24 cellular contexts compared by ENCODE assay signal in genomic region chr15:84839714-84840113, GRCh38. TPM values are rescaled to one million over a fixed set of nuclear protein-coding genes. Genes with fewer than 3 reads are reported as not detected.
DNase-seq lines count a peak whose midpoint lies in the region; ATAC-seq, FAIRE-seq and TF ChIP-seq lines count a peak whose summit lies in the region.
"Had no signal": no experiment of that assay in that cellular context is flagged by ENCODE, and none has a peak within 500 bp of the region (broad histone marks: within the 10 kb centered on the region; RNA-seq: fewer than 3 reads in every experiment).

No MANE protein-coding gene starts in this region.

- H3K36me3 ChIP-seq in endothelial cell of umbilical vein (ENCODE audit: control insufficient read depth in 2 of 2, extremely low read depth in 1 of 2, insufficient read depth in 2 of 2, low read length in 2 of 2): peaks cover 0 to 25% of the 10 kb centered on the region in 2 experiments
- peaks cover 0 to 13% (median 4%) of the 10 kb centered on the region in 5 donors for H3K36me3 ChIP-seq in subcutaneous abdominal adipose tissue (ENCODE audit: control insufficient read depth in 5 of 5, insufficient read depth in 5 of 5, low read length in 5 of 5)
- H3K36me3 ChIP-seq: colonic mucosa, left lung, neural progenitor cell had no signal

- peaks cover 3% of the 10 kb centered on the region for H3K27me3 Mint-ChIP-seq in activated CD8-positive, alpha-beta memory T cell treated with anti-CD3 and anti-CD28 coated beads, Interleukin-2, amount 10 ng/mL, durations not matched to agents 7 days and 5 days
- peaks cover 5% of the 10 kb centered on the region for H3K27me3 Mint-ChIP-seq in activated CD4-positive, alpha-beta memory T cell treated with anti-CD3 and anti-CD28 coated beads for 36 hours
- H3K27me3 Mint-ChIP-seq: activated naive CD8-positive, alpha-beta T cell treated with anti-CD3 and anti-CD28 coated beads for 36 hours had no signal

- H3K9me1 ChIP-seq in endothelial cell of umbilical vein (replicated peaks; ENCODE audit: control insufficient read depth, extremely low read depth, insufficient read depth, low read length): no peaks in the 10 kb centered on the region

- BruUV-seq in endothelial cell of umbilical vein (replicated peaks; lab: Mats Ljungman, UMichigan): TSS peak; percentile 45

- POLR2A ChIA-PET in endothelial cell of umbilical vein (lab: Charles Lee): no interaction called here
- POLR2A ChIA-PET in activated CD4-positive, alpha-beta memory T cell treated with anti-CD3 and anti-CD28 coated beads for 36 hours (lab: Charles Lee): no interaction called here

- CTCF ChIA-PET in activated CD8-positive, alpha-beta memory T cell treated with anti-CD3 and anti-CD28 coated beads, Interleukin-2, amount 10 ng/mL, durations not matched to agents 7 days and 5 days (lab: Charles Lee): no interaction called here
- CTCF ChIA-PET in endothelial cell of umbilical vein (lab: Charles Lee): no interaction called here
- CTCF ChIA-PET in activated CD4-positive, alpha-beta memory T cell treated with anti-CD3 and anti-CD28 coated beads for 36 hours (lab: Charles Lee): no interaction called here

- H3K4me1 ChIP-seq in endothelial cell of umbilical vein (ENCODE audit: control insufficient read depth, extremely low read depth, insufficient read depth, low read length) (no peaks in the 10 kb centered on the region), subcutaneous abdominal adipose tissue (ENCODE audit: control insufficient read depth in 5 of 5, insufficient read depth in 5 of 5, low read length in 5 of 5) (peaks cover 0 to 38% (median 30%) of the 10 kb centered on the region in 5 donors)
- H3K4me1 ChIP-seq: neural progenitor cell had no signal

- no peaks in the 10 kb centered on the region for H3K79me2 ChIP-seq in endothelial cell of umbilical vein (ENCODE audit: control insufficient read depth, insufficient read depth, low read length)

- H3K4me1 Mint-ChIP-seq in activated CD8-positive, alpha-beta memory T cell treated with anti-CD3 and anti-CD28 coated beads, Interleukin-2, amount 10 ng/mL, durations not matched to agents 7 days and 5 days: no peaks in the 10 kb centered on the region
- no peaks in the 10 kb centered on the region for H3K4me1 Mint-ChIP-seq in activated CD4-positive, alpha-beta memory T cell treated with anti-CD3 and anti-CD28 coated beads for 36 hours (ENCODE audit: low read depth)
- H3K4me1 Mint-ChIP-seq: activated naive CD8-positive, alpha-beta T cell treated with anti-CD3 and anti-CD28 coated beads for 36 hours; neural progenitor cell had no signal

- TF ChIP-seq POLR2A in endothelial cell of umbilical vein (IDR thresholded peaks at IDR 0.05; ENCODE audit: low read depth, low read length): no peak

- no peaks in the 10 kb centered on the region for H3K36me3 Mint-ChIP-seq in activated CD8-positive, alpha-beta memory T cell treated with anti-CD3 and anti-CD28 coated beads, Interleukin-2, amount 10 ng/mL, durations not matched to agents 7 days and 5 days
- no peaks in the 10 kb centered on the region for H3K36me3 Mint-ChIP-seq in activated CD4-positive, alpha-beta memory T cell treated with anti-CD3 and anti-CD28 coated beads for 36 hours
- H3K36me3 Mint-ChIP-seq: activated naive CD8-positive, alpha-beta T cell treated with anti-CD3 and anti-CD28 coated beads for 36 hours; brain; CD14-positive monocyte; neural progenitor cell had no signal

- H3K27me3 ChIP-seq in endothelial cell of umbilical vein (ENCODE audit: control insufficient read depth in 2 of 2, insufficient read depth in 2 of 2, low read length in 2 of 2): no peaks in the 10 kb centered on the region
- H3K27me3 ChIP-seq in subcutaneous abdominal adipose tissue (ENCODE audit: control insufficient read depth in 5 of 5, insufficient read depth in 4 of 5, low read length in 5 of 5): no peaks in the 10 kb centered on the region
- H3K27me3 ChIP-seq: colonic mucosa, left lung, neural progenitor cell had no signal

- no peak for FAIRE-seq in endothelial cell of umbilical vein (lab: Jason Lieb, UNC)
- FAIRE-seq: D721Med had no signal

- H4K20me1 ChIP-seq in endothelial cell of umbilical vein (replicated peaks; ENCODE audit: control insufficient read depth, extremely low read depth, insufficient read depth, low read length): no peaks in the 10 kb centered on the region

- H3K9me3 ChIP-seq in endothelial cell of umbilical vein (replicated peaks; ENCODE audit: control insufficient read depth, insufficient read depth, low read length): no peaks in the 10 kb centered on the region
- H3K9me3 ChIP-seq in subcutaneous abdominal adipose tissue (ENCODE audit: control insufficient read depth in 5 of 5, low read length in 5 of 5): no peaks in the 10 kb centered on the region
- H3K9me3 ChIP-seq: colonic mucosa, left lung had no signal

- no peak overlapping the region for H3K4me3 ChIP-seq in endothelial cell of umbilical vein (replicated peaks in 1 of 3; ENCODE audit: insufficient read depth in 1 of 3, low read depth in 1 of 3, low read length in 3 of 3)
- H3K4me3 ChIP-seq in subcutaneous abdominal adipose tissue (ENCODE audit: low read depth in 1 of 5, low read length in 5 of 5): no peak overlapping the region
- H3K4me3 ChIP-seq: colonic mucosa, GM23248, left lung, neural progenitor cell had no signal

- no peak overlapping the region for H2AFZ ChIP-seq in endothelial cell of umbilical vein (ENCODE audit: low read depth, low read length)
- H2AFZ ChIP-seq: GM23248, neural progenitor cell had no signal

- intact Hi-C loops in endothelial cell of umbilical vein (cut with micrococcal nuclease): no loop called here
- intact Hi-C loops in activated CD4-positive, alpha-beta memory T cell treated with anti-CD3 and anti-CD28 coated beads for 36 hours (cut with micrococcal nuclease): no loop called here

- DNase-seq in activated CD8-positive, alpha-beta memory T cell treated with anti-CD3 and anti-CD28 coated beads, Interleukin-2, amount 10 ng/mL, durations not matched to agents 7 days and 5 days: peak; percentile 27
- DNase-seq in endothelial cell of umbilical vein (ENCODE audit: low read depth, low spot score): no peak
- DNase-seq in mesenteric fat pad (ENCODE audit: low spot score): peak; percentile 87
- no peak for DNase-seq in activated CD4-positive, alpha-beta memory T cell treated with anti-CD3 and anti-CD28 coated beads for 36 hours
- DNase-seq in NCI-H748 treated with DMSO at 0.1 percent for 48 hours (lab: John Stamatoyannopoulos, UW): no peak
- DNase-seq: activated naive CD8-positive, alpha-beta T cell treated with anti-CD3 and anti-CD28 coated beads for 36 hours; colonic mucosa; NCI-H2081; NK-92 treated with Interleukin-12 subunit alpha and Interleukin-12 subunit beta, amount 100 ng/mL, for 24 hours; stimulated activated naive CD8-positive, alpha-beta T cell treated with anti-CD3 and anti-CD28 coated beads, Interleukin-15, amount 100 ng/mL, for 72 hours; T-helper 1 cell had no signal

- H3K27ac ChIP-seq in endothelial cell of umbilical vein (ENCODE audit: insufficient read depth, low read depth, low read length): no peak overlapping the region
- H3K27ac ChIP-seq in subcutaneous abdominal adipose tissue (ENCODE audit: low read depth, low read length): peak overlapping the region; percentile 96
- H3K27ac ChIP-seq: GM23248, neural progenitor cell had no signal

- TF ChIP-seq CTCF in endothelial cell of umbilical vein (IDR thresholded peaks at IDR 0.05; ENCODE audit: extremely low read depth in 1 of 2, insufficient read depth in 1 of 2, low read depth in 1 of 2, low read length in 2 of 2): no peak

- no peaks in the 10 kb centered on the region for H3K9me3 Mint-ChIP-seq in activated CD8-positive, alpha-beta memory T cell treated with anti-CD3 and anti-CD28 coated beads, Interleukin-2, amount 10 ng/mL, durations not matched to agents 7 days and 5 days (ENCODE audit: low read depth)
- no peaks in the 10 kb centered on the region for H3K9me3 Mint-ChIP-seq in activated CD4-positive, alpha-beta memory T cell treated with anti-CD3 and anti-CD28 coated beads for 36 hours
- H3K9me3 Mint-ChIP-seq: activated naive CD8-positive, alpha-beta T cell treated with anti-CD3 and anti-CD28 coated beads for 36 hours; brain; neural progenitor cell; stimulated activated naive CD8-positive, alpha-beta T cell treated with anti-CD3 and anti-CD28 coated beads, Interleukin-15, amount 100 ng/mL, for 72 hours had no signal

- H3K4me2 ChIP-seq in endothelial cell of umbilical vein (ENCODE audit: insufficient read depth, low read length): no peak overlapping the region
- H3K4me2 ChIP-seq: neural progenitor cell had no signal

- H3K9ac ChIP-seq in endothelial cell of umbilical vein (replicated peaks; ENCODE audit: extremely low read depth, insufficient read depth, low read length): no peak overlapping the region
- peak overlapping the region in 1 of 5 donors; percentile 74 for H3K9ac ChIP-seq in subcutaneous abdominal adipose tissue (ENCODE audit: low read length in 5 of 5)
- H3K9ac ChIP-seq: neural progenitor cell had no signal

- H3K4me3 Mint-ChIP-seq in activated CD8-positive, alpha-beta memory T cell treated with anti-CD3 and anti-CD28 coated beads, Interleukin-2, amount 10 ng/mL, durations not matched to agents 7 days and 5 days: no peak overlapping the region
- H3K4me3 Mint-ChIP-seq in activated CD4-positive, alpha-beta memory T cell treated with anti-CD3 and anti-CD28 coated beads for 36 hours: no peak overlapping the region
- H3K4me3 Mint-ChIP-seq: activated naive CD8-positive, alpha-beta T cell treated with anti-CD3 and anti-CD28 coated beads for 36 hours; brain; CD14-positive monocyte; neural progenitor cell; stimulated activated naive CD8-positive, alpha-beta T cell treated with anti-CD3 and anti-CD28 coated beads, Interleukin-15, amount 100 ng/mL, for 72 hours had no signal

- H3K27ac Mint-ChIP-seq in activated CD8-positive, alpha-beta memory T cell treated with anti-CD3 and anti-CD28 coated beads, Interleukin-2, amount 10 ng/mL, durations not matched to agents 7 days and 5 days: no peak overlapping the region
- H3K27ac Mint-ChIP-seq in activated CD4-positive, alpha-beta memory T cell treated with anti-CD3 and anti-CD28 coated beads for 36 hours: no peak overlapping the region
- H3K27ac Mint-ChIP-seq: activated naive CD8-positive, alpha-beta T cell treated with anti-CD3 and anti-CD28 coated beads for 36 hours; CD14-positive monocyte; neural progenitor cell had no signal

- no peak for ATAC-seq in activated CD8-positive, alpha-beta memory T cell treated with anti-CD3 and anti-CD28 coated beads, Interleukin-2, amount 10 ng/mL, durations not matched to agents 7 days and 5 days
- ATAC-seq in HG02798 (IDR thresholded peaks at IDR 0.05; ENCODE audit: poor library complexity, unreplicated experiment): no peak
- no peak for ATAC-seq in HG03442 (IDR thresholded peaks at IDR 0.05; ENCODE audit: unreplicated experiment)
- ATAC-seq: stimulated activated naive CD8-positive, alpha-beta T cell treated with anti-CD3 and anti-CD28 coated beads, Interleukin-15, amount 100 ng/mL, for 72 hours had no signal

- dilution Hi-C loops in endothelial cell of umbilical vein (cut with MboI; ENCODE audit: extremely low pct_ligation_motif_present, low sequenced_read_pairs): loop anchor here (25.0 kb wide), 1 partner anchor 123 kb away; no protein-coding TSS in a partner anchor

RNA-seq across cellular contexts. Expression of gene ALPK3, which starts 22.6 kb away (rescaled TPM):
- total RNA-seq in activated CD8-positive, alpha-beta memory T cell treated with anti-CD3 and anti-CD28 coated beads, Interleukin-2, amount 10 ng/mL, durations not matched to agents 7 days and 5 days: under 1 TPM; 0.23 to 0.35 TPM
- total RNA-seq in endothelial cell of umbilical vein (36.2 and 41.7 TPM in 2 replicates), mesenteric fat pad (2.7 TPM)
- polyA plus RNA-seq in endothelial cell of umbilical vein: 18.4 and 18.7 TPM in 2 replicates
- polyA plus RNA-seq in endothelial cell of umbilical vein (2011; cell fraction: cytosol; rRNA removed): 17.4 and 18.4 TPM in 2 replicates
- polyA plus RNA-seq in endothelial cell of umbilical vein (2011; cell fraction: nucleus; rRNA removed): 87.4 and 90.5 TPM in 2 replicates
- polyA plus RNA-seq in endothelial cell of umbilical vein (2012): 14.5 and 22.1 TPM in 2 replicates
- polyA minus RNA-seq in endothelial cell of umbilical vein: 37.3 and 37.7 TPM in 2 replicates
- polyA minus RNA-seq in endothelial cell of umbilical vein (2011; cell fraction: cytosol; rRNA and poly(A)+ RNA removed): not detected
- 27.8 and 30.2 TPM in 2 replicates for polyA minus RNA-seq in endothelial cell of umbilical vein (2011; cell fraction: nucleus; rRNA and poly(A)+ RNA removed)
- under 1 TPM; 0.10 to 0.12 TPM for total RNA-seq in activated CD4-positive, alpha-beta memory T cell treated with anti-CD3 and anti-CD28 coated beads for 36 hours
- polyA plus RNA-seq: GM23248 had no signal

RNA-seq across cellular contexts. Expression of gene SLC28A1, which starts 44.7 kb away (rescaled TPM):
- total RNA-seq in activated CD8-positive, alpha-beta memory T cell treated with anti-CD3 and anti-CD28 coated beads, Interleukin-2, amount 10 ng/mL, durations not matched to agents 7 days and 5 days: not detected
- not detected in 2 replicates for total RNA-seq in endothelial cell of umbilical vein
- polyA plus RNA-seq in endothelial cell of umbilical vein: not detected in 2 replicates
- polyA plus RNA-seq in endothelial cell of umbilical vein (2011; cell fraction: cytosol; rRNA removed): not detected in 2 replicates
- not detected in 2 replicates for polyA plus RNA-seq in endothelial cell of umbilical vein (2011; cell fraction: nucleus; rRNA removed)
- polyA plus RNA-seq in endothelial cell of umbilical vein (2012): not detected in 2 replicates
- polyA minus RNA-seq in endothelial cell of umbilical vein: not detected in 2 replicates
- not detected for polyA minus RNA-seq in endothelial cell of umbilical vein (2011; cell fraction: cytosol; rRNA and poly(A)+ RNA removed)
- polyA minus RNA-seq in endothelial cell of umbilical vein (2011; cell fraction: nucleus; rRNA and poly(A)+ RNA removed): not detected in 2 replicates
- total RNA-seq in mesenteric fat pad: 0.19 TPM
- not detected for total RNA-seq in activated CD4-positive, alpha-beta memory T cell treated with anti-CD3 and anti-CD28 coated beads for 36 hours
- total RNA-seq: activated naive CD8-positive, alpha-beta T cell treated with anti-CD3 and anti-CD28 coated beads for 36 hours; GM23248; left lung; LHCN-M2; NCI-H460; pulmonary artery endothelial cell had no signal
- polyA plus RNA-seq: AG04450, CD14-positive monocyte, GM23248 had no signal

Comparison
In these comparisons a context has a peak if more than half of its experiments do, and no peak if none do; other contexts are left out.
1. DNase-seq: peak in activated CD8-positive, alpha-beta memory T cell treated with anti-CD3 and anti-CD28 coated beads, Interleukin-2, amount 10 ng/mL, durations not matched to agents 7 days and 5 days (single experiment) and mesenteric fat pad (single experiment); none in endothelial cell of umbilical vein (single experiment), activated CD4-positive, alpha-beta memory T cell treated with anti-CD3 and anti-CD28 coated beads for 36 hours (single experiment) and NCI-H748 treated with DMSO at 0.1 percent for 48 hours (single experiment).
2. RNA of gene ALPK3, which starts 22.6 kb away (total RNA-seq): 36.2 to 41.7 TPM in endothelial cell of umbilical vein; 2.7 TPM in mesenteric fat pad (single experiment), 0.23 to 0.35 TPM in activated CD8-positive, alpha-beta memory T cell treated with anti-CD3 and anti-CD28 coated beads, Interleukin-2, amount 10 ng/mL, durations not matched to agents 7 days and 5 days and 0.10 to 0.12 TPM in activated CD4-positive, alpha-beta memory T cell treated with anti-CD3 and anti-CD28 coated beads for 36 hours; every median in the first group is over 10 times any median in the second.